Comparison of ENCODE assay signal across 15 cellular contexts in the genomic region with DNA sequence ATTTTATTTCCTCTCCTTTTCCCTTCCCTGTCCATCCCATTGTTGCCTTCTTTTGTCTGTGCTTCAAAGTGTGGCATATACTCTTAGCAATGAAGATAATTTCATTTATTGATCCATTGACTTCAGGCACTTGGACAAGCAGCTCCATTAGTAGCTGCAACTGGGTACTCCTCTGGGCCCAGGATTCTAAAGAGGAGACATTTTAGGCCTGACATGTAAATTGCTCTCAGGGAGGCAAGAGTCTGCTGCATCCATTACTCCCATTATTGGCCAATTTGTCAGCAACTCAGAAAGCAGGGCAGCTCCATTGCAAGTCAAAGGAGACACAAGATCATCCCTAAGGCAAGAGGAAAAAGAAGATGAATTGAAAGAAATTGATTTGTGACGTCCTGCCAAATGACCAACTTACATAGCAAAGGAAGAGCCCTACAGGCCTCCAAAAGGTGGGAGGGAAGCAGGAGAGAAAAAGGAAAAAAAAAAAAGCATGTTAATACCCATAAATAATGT.
A peak's percentile ranks its signal among the peaks of the same experiment; 100 is the strongest.
DNase-seq lines count a peak whose midpoint lies in the region; ATAC-seq and TF ChIP-seq lines count a peak whose summit lies in the region.
"Had no signal": no experiment of that assay in that cellular context is flagged by ENCODE, and none has a peak within 500 bp of the region (broad histone marks: within the 10 kb centered on the region; RNA-seq: fewer than 3 reads in every experiment).

No MANE protein-coding gene starts in this region.

- no peaks in the 10 kb centered on the region for H3K36me3 Mint-ChIP-seq in chondrocyte (ENCODE audit: low read depth)
- no peaks in the 10 kb centered on the region for H3K36me3 Mint-ChIP-seq in mesothelial cell of epicardium
- no peaks in the 10 kb centered on the region for H3K36me3 Mint-ChIP-seq in neural progenitor cell

- H4K20me1 ChIP-seq in neural progenitor cell (ENCODE audit: low read depth), result no peaks in the 10 kb centered on the region

- H3K79me2 ChIP-seq in neural progenitor cell (ENCODE audit: low read depth), result no peaks in the 10 kb centered on the region

- peaks cover 12% of the 10 kb centered on the region for H3K4me1 ChIP-seq in neural progenitor cell
- no peaks in the 10 kb centered on the region for H3K4me1 ChIP-seq in right atrium auricular region
- H3K4me1 ChIP-seq: Caco-2 had no signal

- H3K4me2 ChIP-seq in neural progenitor cell, result no peak overlapping the region

- H3F3A ChIP-seq in neural progenitor cell (ENCODE audit: low read depth), result no peaks in the 10 kb centered on the region

- TF ChIP-seq CTCF in chondrocyte (IDR thresholded peaks at IDR 0.05), result no peak
- TF ChIP-seq CTCF in mesothelial cell of epicardium (IDR thresholded peaks at IDR 0.05; ENCODE audit: unreplicated experiment), result no peak
- TF ChIP-seq CTCF in neural progenitor cell (IDR thresholded peaks at IDR 0.05), result no peak
- no peak for TF ChIP-seq CTCF in right atrium auricular region (IDR thresholded peaks at IDR 0.05)

- H3K4me3 Mint-ChIP-seq in chondrocyte (ENCODE audit: unreplicated experiment), result no peak overlapping the region
- H3K4me3 Mint-ChIP-seq in mesothelial cell of epicardium, result no peak overlapping the region
- H3K4me3 Mint-ChIP-seq in neural progenitor cell, result no peak overlapping the region
- H3K4me3 Mint-ChIP-seq: CD4-positive, alpha-beta T cell had no signal

- no peaks in the 10 kb centered on the region for H3K9me3 ChIP-seq in neural progenitor cell (ENCODE audit: low read depth)
- H3K9me3 ChIP-seq in right atrium auricular region, result no peaks in the 10 kb centered on the region
- H3K9me3 ChIP-seq: Caco-2 had no signal

- no peak overlapping the region for H3K4me3 ChIP-seq in neural progenitor cell
- H3K4me3 ChIP-seq in right atrium auricular region, result no peak overlapping the region
- H3K4me3 ChIP-seq: K562 had no signal

- H3K4me1 Mint-ChIP-seq in chondrocyte (ENCODE audit: low read depth) (peaks cover 55% of the 10 kb centered on the region), mesothelial cell of epicardium (peaks cover 52% of the 10 kb centered on the region), neural progenitor cell (peaks cover 9% of the 10 kb centered on the region)

- H3K36me3 ChIP-seq in neural progenitor cell (no peaks in the 10 kb centered on the region), right atrium auricular region (no peaks in the 10 kb centered on the region)

- H3K27ac ChIP-seq in neural progenitor cell (no peak overlapping the region), right atrium auricular region (no peak overlapping the region)
- H3K27ac ChIP-seq: C4-2B had no signal

- H3K9me3 Mint-ChIP-seq in chondrocyte (ENCODE audit: low read depth), result peaks cover 3% of the 10 kb centered on the region
- H3K9me3 Mint-ChIP-seq in mesothelial cell of epicardium, result peaks cover 6% of the 10 kb centered on the region
- no peaks in the 10 kb centered on the region for H3K9me3 Mint-ChIP-seq in neural progenitor cell

- DNase-seq in chondrocyte (ENCODE audit: low spot score) (no peak), mesothelial cell of epicardium (ENCODE audit: low spot score in 2 of 2, unreplicated experiment in 2 of 2) (no peak), neural progenitor cell (ENCODE audit: low spot score) (no peak), right atrium auricular region (ENCODE audit: low spot score) (no peak)
- DNase-seq: ACHN; AML-193; Caco-2; CD4-positive, alpha-beta T cell; GDM1; HCEC 1CT; IMR-90 had no signal

- H3K27ac Mint-ChIP-seq in chondrocyte (ENCODE audit: unreplicated experiment) (peak overlapping the region; percentile 9), mesothelial cell of epicardium (peak overlapping the region; percentile 7), neural progenitor cell (no peak overlapping the region)
- H3K27ac Mint-ChIP-seq: CD4-positive, alpha-beta T cell had no signal

- H3K27me3 ChIP-seq in neural progenitor cell (no peaks in the 10 kb centered on the region), right atrium auricular region (no peaks in the 10 kb centered on the region)

- no peak for ATAC-seq in HG02970 (IDR thresholded peaks at IDR 0.05; ENCODE audit: low FRiP score, unreplicated experiment)
- no peak for ATAC-seq in GM21360 (IDR thresholded peaks at IDR 0.05; ENCODE audit: unreplicated experiment)
- ATAC-seq: K562 had no signal

- no peak overlapping the region for H3K9ac ChIP-seq in neural progenitor cell

- H2AFZ ChIP-seq in neural progenitor cell (replicated peaks), result peak overlapping the region; percentile 65

- H3K27me3 Mint-ChIP-seq in chondrocyte (ENCODE audit: low read depth) (no peaks in the 10 kb centered on the region), mesothelial cell of epicardium (ENCODE audit: low read depth) (no peaks in the 10 kb centered on the region), neural progenitor cell (ENCODE audit: insufficient read depth, low read depth) (peaks cover 2% of the 10 kb centered on the region)
- H3K27me3 Mint-ChIP-seq: CD4-positive, alpha-beta T cell had no signal
